Comparison of ENCODE assay signal across 8 cellular contexts in the genomic region with DNA sequence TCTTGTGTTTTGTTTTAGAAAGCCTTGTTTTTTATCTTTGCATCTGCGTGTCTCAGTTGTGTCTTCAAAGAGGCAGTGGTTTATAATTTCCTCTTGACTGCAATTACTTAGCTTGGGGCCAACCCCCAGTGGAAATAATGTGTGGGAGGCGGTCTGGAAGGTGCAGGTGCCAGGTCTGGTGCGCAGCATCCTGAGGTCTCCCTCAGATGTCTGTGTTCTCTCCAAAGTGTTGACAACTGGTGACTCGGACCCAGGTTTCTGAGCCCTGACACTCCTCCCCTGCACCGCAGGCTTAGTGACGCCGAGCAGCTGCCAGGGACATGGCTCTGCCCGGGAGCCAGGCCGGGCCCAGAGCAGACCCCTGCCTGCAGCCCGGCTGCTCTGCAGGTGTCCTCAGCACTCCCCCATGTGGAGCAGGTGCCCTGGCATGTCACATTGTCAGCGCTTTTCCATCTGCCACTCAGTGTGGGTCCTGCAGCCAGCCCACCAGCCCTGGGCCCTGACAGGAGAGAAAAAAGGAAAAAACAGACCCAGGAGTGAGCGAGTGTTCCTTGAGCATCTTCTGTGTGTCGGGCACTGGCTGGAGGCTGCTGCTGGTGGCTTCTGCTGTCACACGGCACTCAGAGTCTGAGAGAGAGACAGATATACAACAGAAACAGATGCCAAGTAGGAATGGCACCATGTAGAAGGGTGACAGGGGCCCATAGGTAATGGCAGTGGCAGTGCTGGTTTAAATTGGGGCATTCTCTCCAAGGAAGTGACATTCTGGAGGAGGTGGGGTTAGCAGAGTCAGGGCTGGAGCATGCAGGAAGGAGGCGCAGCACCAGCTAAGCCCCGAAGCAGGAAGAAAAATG. TPM values are rescaled to one million over a fixed set of nuclear protein-coding genes. Genes with fewer than 3 reads are reported as not detected.
DNase-seq lines count a peak whose midpoint lies in the region; ATAC-seq, FAIRE-seq and TF ChIP-seq lines count a peak whose summit lies in the region.

No MANE protein-coding gene starts in this region.

- intact Hi-C loops in PC-3 (cut with micrococcal nuclease), result no loop called here

- DNase-seq in GM18507 (ENCODE audit: extremely low spot score, insufficient read length, low read depth) (no peak), PC-3 (no peak), GDM1 (lab: John Stamatoyannopoulos, UW) (no peak), GM19240 (ENCODE audit: insufficient read length, low spot score) (no peak), suprapubic skin (ENCODE audit: low spot score in 2 of 2) (no peak)
- peak; percentile 71 for DNase-seq in activated effector memory CD4-positive, alpha-beta T cell treated with Interleukin-2 at 50 U/mL for 16 hours
- peak; percentile 63 to 82 for DNase-seq in stimulated activated CD4-positive, alpha-beta T cell treated with anti-CD3 and anti-CD28 coated beads, Interleukin-12 subunit alpha, Interleukin-12 subunit beta, amount 100 ng/mL, for 24 hours (ENCODE audit: low read depth in 2 of 2)

- H2AFZ ChIP-seq in PC-3 (ENCODE audit: low read length), result no peak overlapping the region

- no peak overlapping the region for H3K4me2 ChIP-seq in PC-3 (ENCODE audit: low read length)

- ATAC-seq in PC-3, result peak; percentile 12; the same call in 1 of the 2 replicates
- ATAC-seq in HG03439 (IDR thresholded peaks at IDR 0.05; ENCODE audit: unreplicated experiment), result no peak

- no peak overlapping the region for H3K9ac ChIP-seq in PC-3 (ENCODE audit: low read length)

- H3K4me3 ChIP-seq in PC-3 (ENCODE audit: low read length) (no peak overlapping the region), suprapubic skin (no peak overlapping the region)

- H4K20me1 ChIP-seq in PC-3 (ENCODE audit: low read length), result no peaks in the 10 kb centered on the region

- no TSS peak for BruUV-seq in PC-3 (replicated peaks; lab: Mats Ljungman, UMichigan)

- FAIRE-seq in GM18507 (lab: Jason Lieb, UNC), result peak; percentile 44

- no peaks in the 10 kb centered on the region for H3F3A ChIP-seq in PC-3 (ENCODE audit: low read length, unreplicated experiment)

- H3K27ac ChIP-seq in PC-3 (ENCODE audit: low read length) (no peak overlapping the region), suprapubic skin (no peak overlapping the region)

- no peaks in the 10 kb centered on the region for H3K79me2 ChIP-seq in PC-3 (ENCODE audit: low read length)

- H3K9me3 ChIP-seq in PC-3 (ENCODE audit: low read length) (no peaks in the 10 kb centered on the region), suprapubic skin (no peaks in the 10 kb centered on the region)

- no peak for TF ChIP-seq CTCF in PC-3 (conservative IDR thresholded peaks at IDR 0.05; ENCODE audit: low read depth, low read length)
- TF ChIP-seq CTCF in suprapubic skin (IDR thresholded peaks at IDR 0.05), result no peak

- WGBS in suprapubic skin, result 56% methylated on average over 15 of the region's 16 CpGs

- TF ChIP-seq POLR2A in suprapubic skin (IDR thresholded peaks at IDR 0.05), result no peak

- TF ChIP-seq EP300 in suprapubic skin (IDR thresholded peaks at IDR 0.05), result no peak

- CTCF ChIA-PET in PC-3 (lab: Charles Lee), result no interaction called here

- no peaks in the 10 kb centered on the region for H3K36me3 ChIP-seq in PC-3 (ENCODE audit: low read depth, low read length)
- peaks cover 3% of the 10 kb centered on the region for H3K36me3 ChIP-seq in suprapubic skin

- no peaks in the 10 kb centered on the region for H3K9me2 ChIP-seq in PC-3 (replicated peaks; ENCODE audit: low read length)

- H3K4me1 ChIP-seq in PC-3 (ENCODE audit: insufficient read depth, low read length), result peaks cover 12% of the 10 kb centered on the region
- peaks cover 13% of the 10 kb centered on the region for H3K4me1 ChIP-seq in suprapubic skin

- no peaks in the 10 kb centered on the region for H3K27me3 ChIP-seq in PC-3 (ENCODE audit: low read length)
- no peaks in the 10 kb centered on the region for H3K27me3 ChIP-seq in suprapubic skin

- POLR2A ChIA-PET in PC-3 (lab: Charles Lee; ENCODE audit: unreplicated experiment), result no interaction called here

RNA-seq across cellular contexts. Expression of a gene that starts 24.8 kb away (rescaled TPM):
- 38.6 and 43.7 TPM in 2 replicates for total RNA-seq in PC-3 (2014; rRNA removed)
- 10 to 100 TPM; 21.9 to 39.3 (median 26.9) TPM for total RNA-seq in suprapubic skin

RNA-seq across cellular contexts. Expression of a gene that starts 44.6 kb away (rescaled TPM):
- total RNA-seq in PC-3 (2014; rRNA removed) (32.3 and 35.6 TPM in 2 replicates), suprapubic skin (10 to 100 TPM; 35.2 to 79.3 (median 48.1) TPM)

Comparison
In these comparisons a context has a peak if more than half of its experiments do, and no peak if none do; other contexts are left out.
1. DNase-seq: peak in activated effector memory CD4-positive, alpha-beta T cell treated with Interleukin-2 at 50 U/mL for 16 hours (single experiment) and stimulated activated CD4-positive, alpha-beta T cell treated with anti-CD3 and anti-CD28 coated beads, Interleukin-12 subunit alpha, Interleukin-12 subunit beta, amount 100 ng/mL, for 24 hours (2 of 2); none in GM18507 (single experiment), PC-3 (single experiment), GDM1 (single experiment), GM19240 (single experiment) and suprapubic skin (0 of 2).